ENCODE assay signal across 21 cellular contexts in genomic region chr15:57684491-57685184, GRCh38. TPM values are rescaled to one million over a fixed set of nuclear protein-coding genes. Genes with fewer than 3 reads are reported as not detected.
DNase-seq lines count a peak whose midpoint lies in the region; ATAC-seq and TF ChIP-seq lines count a peak whose summit lies in the region.
"Had no signal": no experiment of that assay in that cellular context is flagged by ENCODE, and none has a peak within 500 bp of the region (broad histone marks: within the 10 kb centered on the region; RNA-seq: fewer than 3 reads in every experiment).

No MANE protein-coding gene starts in this region.

- peaks cover 74% of the 10 kb centered on the region for H3K4me1 ChIP-seq in left ventricle myocardium inferior
- H3K4me1 ChIP-seq in aorta (ENCODE audit: control insufficient read depth in 1 of 2, insufficient read depth in 2 of 2, low read length in 2 of 2) = peaks cover 0 to 9% of the 10 kb centered on the region in 2 donors
- H3K4me1 ChIP-seq: suprapubic skin had no signal

- no peak overlapping the region for H3K4me3 ChIP-seq in left ventricle myocardium inferior
- H3K4me3 ChIP-seq in aorta (ENCODE audit: low read length in 2 of 2) = no peak overlapping the region
- H3K4me3 ChIP-seq: suprapubic skin had no signal

- H3K27ac Mint-ChIP-seq in nephron = peak overlapping the region; percentile 88 to 94 (median 93)
- H3K27ac Mint-ChIP-seq: activated naive CD4-positive, alpha-beta T cell treated with anti-CD3 and anti-CD28 coated beads for 36 hours; activated T-cell treated with anti-CD3 and anti-CD28 coated beads, Interleukin-2, amount 50 U/mL, for 72 hours; CD4-positive, alpha-beta T cell; T-cell had no signal

- H3K36me3 ChIP-seq in left ventricle myocardium inferior (peaks cover 15% of the 10 kb centered on the region), aorta (ENCODE audit: control insufficient read depth in 1 of 2, insufficient read depth in 2 of 2, low read length in 1 of 2) (no peaks in the 10 kb centered on the region)
- H3K36me3 ChIP-seq: suprapubic skin had no signal

- TF ChIP-seq CTCF in left ventricle myocardium inferior (IDR thresholded peaks at IDR 0.05; ENCODE audit: borderline replicate concordance) (no peak), nephron (IDR thresholded peaks at IDR 0.05; ENCODE audit: unreplicated experiment in 3 of 3) (no peak)

- DNase-seq in left ventricle myocardium inferior (no peak), left cardiac atrium (no peak), NCI-H510A (lab: John Stamatoyannopoulos, UW) (peak; percentile 16), aorta (no peak)
- DNase-seq: activated naive CD4-positive, alpha-beta T cell treated with anti-CD3 and anti-CD28 coated beads for 36 hours; activated T-cell treated with anti-CD3 and anti-CD28 coated beads, Interleukin-2, amount 50 U/mL, for 72 hours; amniotic stem cell; CD4-positive, alpha-beta T cell; Karpas-422; kidney glomerular epithelial cell; naive thymus-derived CD4-positive, alpha-beta T cell; NCI-H2107; NCI-H82; OCI-M1; SIG-M5; T-cell had no signal

- peaks cover 25% of the 10 kb centered on the region for H3K4me1 Mint-ChIP-seq in nephron

- 75 to 81% methylated on average over 8 of the region's 8 CpGs for WGBS in aorta, 2 donors

- H3K27ac ChIP-seq in left ventricle myocardium inferior (replicated peaks) (peak overlapping the region; percentile 67), aorta (ENCODE audit: low read depth in 1 of 2, low read length in 2 of 2) (peak overlapping the region in 1 of 2 donors; percentile 20)
- H3K27ac ChIP-seq: suprapubic skin had no signal

- H3K27me3 Mint-ChIP-seq in nephron (ENCODE audit: low read depth) = no peaks in the 10 kb centered on the region
- H3K27me3 Mint-ChIP-seq: CD4-positive, alpha-beta T cell had no signal

- no peaks in the 10 kb centered on the region for H3K27me3 ChIP-seq in left ventricle myocardium inferior (ENCODE audit: low read depth)
- no peaks in the 10 kb centered on the region for H3K27me3 ChIP-seq in aorta (ENCODE audit: control insufficient read depth in 1 of 2, insufficient read depth in 2 of 2, low read length in 1 of 2)
- H3K27me3 ChIP-seq: suprapubic skin had no signal

- ATAC-seq in left cardiac atrium = no peak
- no peak for ATAC-seq in SK-N-SH treated with all-trans-retinoic acid at 6 μM for 48 hours
- ATAC-seq in HG03159 (IDR thresholded peaks at IDR 0.05; ENCODE audit: unreplicated experiment) = no peak
- ATAC-seq in aorta (ENCODE audit: low FRiP score) = no peak
- ATAC-seq: activated T-cell treated with anti-CD3 and anti-CD28 coated beads, Interleukin-2, amount 50 U/mL, for 72 hours; HCT116; naive thymus-derived CD4-positive, alpha-beta T cell; T-cell had no signal

- intact Hi-C loops in left ventricle myocardium inferior (cut with micrococcal nuclease) = no loop called here
- intact Hi-C loops in left cardiac atrium (cut with DNase I) = no loop called here
- intact Hi-C loops in aorta (cut with DNase I) = no loop called here

- H3K9me3 ChIP-seq in left ventricle myocardium inferior (replicated peaks) (no peaks in the 10 kb centered on the region), aorta (ENCODE audit: control insufficient read depth, low read length) (no peaks in the 10 kb centered on the region)
- H3K9me3 ChIP-seq: suprapubic skin had no signal

- H3K36me3 Mint-ChIP-seq in nephron (ENCODE audit: low read depth) = no peaks in the 10 kb centered on the region
- H3K36me3 Mint-ChIP-seq: T-cell had no signal

- no peak overlapping the region for H3K4me3 Mint-ChIP-seq in nephron
- H3K4me3 Mint-ChIP-seq: activated naive CD4-positive, alpha-beta T cell treated with anti-CD3 and anti-CD28 coated beads for 36 hours; activated T-cell treated with anti-CD3 and anti-CD28 coated beads, Interleukin-2, amount 50 U/mL, for 72 hours; CD4-positive, alpha-beta T cell; naive thymus-derived CD4-positive, alpha-beta T cell; T-cell had no signal

- H3K9me3 Mint-ChIP-seq in nephron = no peaks in the 10 kb centered on the region
- H3K9me3 Mint-ChIP-seq: activated naive CD4-positive, alpha-beta T cell treated with anti-CD3 and anti-CD28 coated beads for 36 hours; activated T-cell treated with anti-CD3 and anti-CD28 coated beads, Interleukin-2, amount 50 U/mL, for 72 hours; CD4-positive, alpha-beta T cell; naive thymus-derived CD4-positive, alpha-beta T cell; T-cell had no signal

TF ChIP-seq in SK-N-SH treated with all-trans-retinoic acid at 6 μM for 48 hours, 23 proteins besides CTCF, POLR2A, EP300 and RAD21:
- TF ChIP-seq TOX (CRISPR knock-in tag; IDR thresholded peaks at IDR 0.05; ENCODE audit: borderline replicate concordance) (no peak), SNAI2 (CRISPR knock-in tag; IDR thresholded peaks at IDR 0.05) (no peak), CSRNP3 (CRISPR knock-in tag; IDR thresholded peaks at IDR 0.05) (no peak)

RNA-seq across cellular contexts. Expression of gene POLR2M, which starts 21.9 kb away (rescaled TPM):
- total RNA-seq in left ventricle myocardium inferior (53.6 TPM), left cardiac atrium (10 to 100 TPM; 45.6 to 51.2 TPM), aorta (100 to 1,000 TPM; 102 to 119 TPM)
- polyA plus RNA-seq in aorta = 100 to 1,000 TPM; 236 to 246 TPM
